10 cellular contexts compared by ENCODE assay signal in genomic region chr11:76339217-76339616, GRCh38. TPM values are rescaled to one million over a fixed set of nuclear protein-coding genes. Genes with fewer than 3 reads are reported as not detected.
DNase-seq lines count a peak whose midpoint lies in the region; ATAC-seq and FAIRE-seq lines count a peak whose summit lies in the region.
"Had no signal": no experiment of that assay in that cellular context is flagged by ENCODE, and none has a peak within 500 bp of the region (broad histone marks: within the 10 kb centered on the region; RNA-seq: fewer than 3 reads in every experiment).

No MANE protein-coding gene starts in this region.

- H2BK12ac ChIP-seq in neuronal stem cell (ENCODE audit: low read length): no peak overlapping the region

- H3K4me3 ChIP-seq in skeletal muscle tissue (ENCODE audit: low read length in 3 of 3): no peak overlapping the region
- H3K4me3 ChIP-seq in neuronal stem cell (ENCODE audit: low read length in 2 of 2): no peak overlapping the region

- no peaks in the 10 kb centered on the region for H3K36me3 ChIP-seq in skeletal muscle tissue (ENCODE audit: control insufficient read depth in 3 of 3, insufficient read depth in 3 of 3, low read length in 3 of 3)
- H3K36me3 ChIP-seq in neuronal stem cell (replicated peaks in 1 of 2; ENCODE audit: control insufficient read depth in 2 of 2, insufficient read depth in 2 of 2, low read length in 2 of 2): no peaks in the 10 kb centered on the region

- no peak overlapping the region for H2AK5ac ChIP-seq in neuronal stem cell (ENCODE audit: low read depth, low read length)

- no peak overlapping the region for H2BK120ac ChIP-seq in neuronal stem cell (ENCODE audit: low read depth, low read length)

- H2BK15ac ChIP-seq in neuronal stem cell (ENCODE audit: low read length): no peak overlapping the region

- intact Hi-C loops in cardiac septum (cut with DNase I): no loop called here

- no peak for ATAC-seq in GM19328 (IDR thresholded peaks at IDR 0.05; ENCODE audit: unreplicated experiment)
- ATAC-seq: stimulated activated memory B cell treated with anti-CD40 and anti-IgM and Interleukin-4, amounts not matched to agents 10 μg/mL and 1 μg/mL and 100 μg/mL, for 72 hours had no signal

- H2BK5ac ChIP-seq in neuronal stem cell (ENCODE audit: low read length): no peak overlapping the region

- no peak for FAIRE-seq in RCC 7860 (lab: Jason Lieb, UNC)

- H3K18ac ChIP-seq in neuronal stem cell (ENCODE audit: low read length): no peak overlapping the region

- no peaks in the 10 kb centered on the region for H3K27me3 ChIP-seq in skeletal muscle tissue (ENCODE audit: control insufficient read depth in 3 of 3, insufficient read depth in 3 of 3, low read length in 3 of 3)
- no peaks in the 10 kb centered on the region for H3K27me3 ChIP-seq in neuronal stem cell (ENCODE audit: control insufficient read depth in 3 of 3, insufficient read depth in 3 of 3, low read depth in 1 of 3, low read length in 3 of 3)

- no peaks in the 10 kb centered on the region for H3K79me1 ChIP-seq in neuronal stem cell (ENCODE audit: low read depth, low read length)

- H3K14ac ChIP-seq in neuronal stem cell (ENCODE audit: low read length): no peak overlapping the region

- H3K9ac ChIP-seq in skeletal muscle tissue (ENCODE audit: low read depth in 1 of 3, low read length in 3 of 3) (no peak overlapping the region), neuronal stem cell (ENCODE audit: low read depth, low read length, poor library complexity) (no peak overlapping the region)

- H4K8ac ChIP-seq in neuronal stem cell (ENCODE audit: low read depth, low read length): no peak overlapping the region

- WGBS in neuronal stem cell (ENCODE audit: extremely low coverage in 2 of 2, insufficient read length in 2 of 2, insufficient replicate concordance in 1 of 2), 2 donors: no CpG with 5 or more reads among the region's 6 CpGs

- no peak overlapping the region for H2AFZ ChIP-seq in neuronal stem cell (ENCODE audit: low read length)

- H3K4ac ChIP-seq in neuronal stem cell (ENCODE audit: low read length): no peak overlapping the region

- H3K4me2 ChIP-seq in neuronal stem cell (ENCODE audit: insufficient read depth, low read length, poor library complexity, severe bottlenecking): no peak overlapping the region

- DNase-seq in GF-D8 (lab: John Stamatoyannopoulos, UW) (peak; percentile 83), UCSD-AML1 (lab: John Stamatoyannopoulos, UW; ENCODE audit: unreplicated experiment) (peak; percentile 57), cardiac septum (ENCODE audit: low spot score) (peak; percentile 80), RCC 7860 (ENCODE audit: low spot score) (no peak), COLO668 (lab: John Stamatoyannopoulos, UW; ENCODE audit: unreplicated experiment) (no peak), neuronal stem cell (ENCODE audit: low spot score) (no peak)
- DNase-seq: NCI-H2029 had no signal

- H3K23ac ChIP-seq in neuronal stem cell (ENCODE audit: low read depth, low read length, poor library complexity): no peak overlapping the region

- peaks cover 4 to 18% (median 13%) of the 10 kb centered on the region in 3 donors for H3K4me1 ChIP-seq in skeletal muscle tissue (ENCODE audit: control insufficient read depth in 3 of 3, insufficient read depth in 3 of 3, low read length in 3 of 3)
- H3K4me1 ChIP-seq in neuronal stem cell (ENCODE audit: control insufficient read depth in 2 of 2, insufficient read depth in 1 of 2, low read depth in 1 of 2, low read length in 2 of 2): no peaks in the 10 kb centered on the region

- no peak overlapping the region for H4K91ac ChIP-seq in neuronal stem cell (ENCODE audit: low read depth, low read length, poor library complexity)

- H3K27ac ChIP-seq in skeletal muscle tissue (ENCODE audit: low read depth, low read length) (peak overlapping the region; percentile 60), neuronal stem cell (replicated peaks; ENCODE audit: low read length) (no peak overlapping the region)

- H3K9me3 ChIP-seq in skeletal muscle tissue (ENCODE audit: control insufficient read depth in 3 of 3, low read length in 3 of 3) (peaks cover 0 to 3% (median 0%) of the 10 kb centered on the region in 3 donors), neuronal stem cell (replicated peaks in 1 of 2; ENCODE audit: control insufficient read depth in 2 of 2, insufficient read depth in 1 of 2, low read depth in 1 of 2, low read length in 2 of 2) (peaks cover 13 to 16% of the 10 kb centered on the region in 2 donors)

RNA-seq across cellular contexts. Expression of gene THAP12, which starts 41.7 kb away (rescaled TPM):
- total RNA-seq in cardiac septum (25.8 TPM), skeletal muscle tissue (35.5 TPM)
- polyA plus RNA-seq in neuronal stem cell (2013, experiment 1 of 2): 48.7 TPM
- 47.2 TPM for polyA plus RNA-seq in neuronal stem cell (2013, experiment 2 of 2)

RNA-seq across cellular contexts. Expression of gene GVQW3, which starts 41.9 kb away (rescaled TPM):
- total RNA-seq in cardiac septum: 0.97 TPM
- total RNA-seq in skeletal muscle tissue: 5.7 TPM
- polyA plus RNA-seq in neuronal stem cell (2013, experiment 1 of 2): 8.2 TPM
- polyA plus RNA-seq in neuronal stem cell (2013, experiment 2 of 2): 9.1 TPM

Comparison
In these comparisons a context has a peak if more than half of its experiments do, and no peak if none do; other contexts are left out.
1. DNase-seq: peak in GF-D8 (single experiment), UCSD-AML1 (single experiment) and cardiac septum (single experiment); none in RCC 7860 (single experiment), COLO668 (single experiment) and neuronal stem cell (single experiment).